In the genomic region with DNA sequence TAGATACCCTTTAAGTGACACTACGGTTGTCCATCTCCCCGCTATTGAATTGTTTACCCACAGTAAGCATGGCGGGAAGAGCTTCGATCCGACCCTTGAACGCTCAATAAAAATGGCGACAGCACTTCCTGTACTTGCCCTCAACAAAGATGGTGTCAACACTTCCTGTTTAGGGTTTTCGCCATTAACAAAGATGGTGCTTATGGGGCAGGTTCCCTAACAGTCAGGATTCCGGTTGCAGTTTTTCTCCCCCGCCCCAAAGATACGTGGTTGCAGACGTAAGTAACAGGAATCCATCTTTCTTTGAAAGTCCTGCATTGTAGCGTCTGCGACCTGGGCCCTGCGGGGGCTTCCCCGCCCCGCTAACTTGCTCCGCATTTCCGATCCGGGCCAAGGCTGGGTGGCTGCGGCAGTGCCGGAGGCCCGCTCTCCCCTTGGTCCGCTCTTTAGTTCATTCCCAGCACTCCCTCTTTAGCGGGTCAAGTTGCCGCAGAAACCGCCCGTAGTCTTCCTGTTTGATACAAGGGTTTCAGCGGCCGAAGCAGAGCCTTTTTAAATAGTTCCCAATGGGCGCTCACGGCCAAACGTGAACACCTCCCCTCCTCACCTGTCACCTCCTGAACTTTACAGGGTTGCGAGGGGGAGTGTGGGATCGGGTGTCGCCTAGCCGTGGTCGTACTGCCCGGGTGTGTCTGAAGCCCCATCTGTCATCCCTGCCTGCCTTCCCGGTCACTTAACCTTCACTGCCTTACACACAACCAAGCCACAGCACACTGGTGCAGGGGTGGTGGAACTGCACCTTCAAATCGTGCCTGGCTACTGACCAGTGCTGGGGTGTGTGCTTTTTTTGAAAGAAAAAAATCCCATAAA, we compare ENCODE assay signal across 8 cellular contexts.
A peak's percentile ranks its signal among the peaks of the same experiment; 100 is the strongest.
DNase-seq lines count a peak whose midpoint lies in the region; ATAC-seq and TF ChIP-seq lines count a peak whose summit lies in the region.

Gene CRADD, plus strand, starts transcription at position 181 of the 870 bp plus-strand sequence.

- H3K27ac Mint-ChIP-seq in central memory CD8-positive, alpha-beta T cell (ENCODE audit: low read depth) = peak within 1 kb of the TSS; percentile 99

- peaks cover 39% of the 10 kb centered on the region for H3K4me1 Mint-ChIP-seq in central memory CD8-positive, alpha-beta T cell

- peaks cover 17% of the 10 kb centered on the region for H3K36me3 Mint-ChIP-seq in central memory CD8-positive, alpha-beta T cell (ENCODE audit: insufficient read depth)

- no peak for TF ChIP-seq CTCF in AG09309 (IDR thresholded peaks at IDR 0.05; ENCODE audit: control insufficient read depth, insufficient read depth, low read depth, low read length, missing control alignments)

- H3K4me3 Mint-ChIP-seq in central memory CD8-positive, alpha-beta T cell = peak within 1 kb of the TSS; percentile 96

- H3K9me3 Mint-ChIP-seq in central memory CD8-positive, alpha-beta T cell = peaks cover 8% of the 10 kb centered on the region

- ATAC-seq in GM19023 (IDR thresholded peaks at IDR 0.05; ENCODE audit: unreplicated experiment) = peak; percentile 93
- ATAC-seq in HG03280 (IDR thresholded peaks at IDR 0.05; ENCODE audit: unreplicated experiment) = peak; percentile 94
- ATAC-seq in central memory CD8-positive, alpha-beta T cell (replicated peaks; ENCODE audit: extremely low read depth, poor library complexity, severe bottlenecking) = peak; percentile 96

- DNase-seq in AG09309 (ENCODE audit: low read depth) = peak; percentile 97
- DNase-seq in NCI-H345 treated with DMSO at 0.1 percent for 48 hours (lab: John Stamatoyannopoulos, UW; ENCODE audit: unreplicated experiment) = peak; percentile 97
- peak; percentile 77 for DNase-seq in activated CD4-positive, CD25-positive, alpha-beta regulatory T cell treated with anti-CD3 and anti-CD28 coated beads, Interleukin-2, amount 50 U/mL, for 16 hours (ENCODE audit: low read depth, low spot score)
- peak; percentile 74 to 88 for DNase-seq in central memory CD8-positive, alpha-beta T cell (ENCODE audit: low spot score in 2 of 2)
- peak; percentile 99 for DNase-seq in iris pigment epithelial cell (ENCODE audit: low read depth)
- peak; percentile 66 to 69 for DNase-seq in stimulated activated CD4-positive, alpha-beta T cell treated with anti-CD3 and anti-CD28 coated beads, Interleukin-12 subunit alpha, Interleukin-12 subunit beta, amount 100 ng/mL, for 24 hours (ENCODE audit: low read depth in 2 of 2)

- H3K27me3 Mint-ChIP-seq in central memory CD8-positive, alpha-beta T cell = peaks cover 19% of the 10 kb centered on the region

- H3K4me3 ChIP-seq in AG09309 (ENCODE audit: control insufficient read depth, low read depth, low read length) = peak within 1 kb of the TSS; percentile 84

Comparison
In these comparisons a context has a peak if more than half of its experiments do, and no peak if none do; other contexts are left out.
1. Peak in every context shown above with its lines: DNase-seq, ATAC-seq and H3K4me3 ChIP-seq.